Comparison of ENCODE assay signal across 23 cellular contexts in the genomic region with DNA sequence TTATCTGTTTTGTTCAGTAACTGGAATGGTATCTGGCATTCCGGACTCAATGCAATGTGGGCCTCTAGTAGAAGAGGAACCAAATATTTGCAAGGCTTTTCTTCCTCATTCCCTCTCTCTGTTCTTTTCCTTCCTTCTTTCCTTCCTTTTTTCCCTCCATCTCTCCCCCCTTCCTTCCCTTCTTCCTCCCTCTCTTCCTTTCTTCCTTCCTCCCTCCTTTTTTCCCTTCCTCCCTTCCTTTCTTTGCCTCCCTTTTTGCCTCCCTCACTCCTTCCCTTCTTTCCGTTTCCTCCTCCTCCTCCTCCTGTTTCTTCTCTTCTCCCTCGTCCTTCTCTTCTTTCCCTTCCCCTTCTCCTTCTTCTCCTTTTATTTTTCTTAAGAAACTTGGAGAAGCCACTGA.
DNase-seq lines count a peak whose midpoint lies in the region; ATAC-seq, FAIRE-seq and TF ChIP-seq lines count a peak whose summit lies in the region.
"Had no signal": no experiment of that assay in that cellular context is flagged by ENCODE, and none has a peak within 500 bp of the region (broad histone marks: within the 10 kb centered on the region; RNA-seq: fewer than 3 reads in every experiment).

No MANE protein-coding gene starts in this region.

- H3K9me3 ChIP-seq in HEK293 (ENCODE audit: control insufficient read depth, insufficient read depth, low read depth, low read length) (no peaks in the 10 kb centered on the region), Loucy (ENCODE audit: insufficient read depth, low read depth, low read length) (no peaks in the 10 kb centered on the region), K562 (replicated peaks; ENCODE audit: control insufficient read depth, insufficient read depth, low read depth, low read length) (no peaks in the 10 kb centered on the region), adrenal gland (replicated peaks in 1 of 3) (no peaks in the 10 kb centered on the region), Karpas-422 (ENCODE audit: low read length) (no peaks in the 10 kb centered on the region)
- no peaks in the 10 kb centered on the region for H3K9me3 ChIP-seq in naive thymus-derived CD4-positive, alpha-beta T cell (ENCODE audit: control insufficient read depth in 2 of 3, low read length in 3 of 3)
- H3K9me3 ChIP-seq: A549; BLaER1 treated with 17β-estradiol and CSF1 and Interleukin-3, amounts not matched to agents 10 nM and 100 nM; Caco-2 had no signal

- H3K9me3 Mint-ChIP-seq in neural crest cell, result no peaks in the 10 kb centered on the region
- H3K9me3 Mint-ChIP-seq in naive thymus-derived CD4-positive, alpha-beta T cell, result peaks cover 0 to 2% (median 0%) of the 10 kb centered on the region in 11 donors
- H3K9me3 Mint-ChIP-seq: CD4-positive, alpha-beta T cell; CD8-positive, alpha-beta T cell had no signal

- BruUV-seq in K562 (replicated peaks; lab: Mats Ljungman, UMichigan), result no TSS peak

- in situ Hi-C loops in K562 (cut with MboI), result no loop called here

- H2AFZ ChIP-seq in Loucy (ENCODE audit: low read length) (0 out of 2 replicates have a peak overlapping the region, but pooled peaks have one; percentile 7), K562 (ENCODE audit: low read depth, low read length) (0 out of 2 replicates have a peak overlapping the region, but pooled peaks have one; percentile 34), Karpas-422 (ENCODE audit: low read length) (no peak overlapping the region)

- TF ChIP-seq POLR2A in K562 (conservative IDR thresholded peaks at IDR 0.05) (no peak), adrenal gland (IDR thresholded peaks at IDR 0.05) (no peak)

- intact Hi-C loops in K562 (cut with micrococcal nuclease) (no loop called here), adrenal gland (cut with DNase I) (no loop called here)
- intact Hi-C loops in naive thymus-derived CD4-positive, alpha-beta T cell (cut with micrococcal nuclease), result no loop called here

- H3K79me2 ChIP-seq in Loucy (ENCODE audit: insufficient read depth, low read length) (no peaks in the 10 kb centered on the region), K562 (ENCODE audit: control insufficient read depth, insufficient read depth, low read length) (no peaks in the 10 kb centered on the region), Karpas-422 (ENCODE audit: low read length) (no peaks in the 10 kb centered on the region)

- FAIRE-seq in K562 (lab: Jason Lieb, UNC), result no peak
- FAIRE-seq: A549, D721Med, G401.6, GM12891, GM19239 had no signal

- H3K4me2 ChIP-seq in Loucy (ENCODE audit: low read depth, low read length, poor library complexity, severe bottlenecking) (no peak overlapping the region), K562 (ENCODE audit: insufficient read depth, low read length) (no peak overlapping the region), Karpas-422 (ENCODE audit: low read depth, low read length, poor library complexity, severe bottlenecking) (no peak overlapping the region)
- H3K4me2 ChIP-seq: A549; BLaER1 treated with 17β-estradiol and CSF1 and Interleukin-3, amounts not matched to agents 10 nM and 100 nM had no signal

- H3K27me3 ChIP-seq in Loucy (ENCODE audit: insufficient read depth, low read length, poor library complexity, severe bottlenecking) (no peaks in the 10 kb centered on the region), K562 (ENCODE audit: control insufficient read depth in 2 of 2, insufficient read depth in 2 of 2, low read length in 2 of 2) (no peaks in the 10 kb centered on the region), adrenal gland (no peaks in the 10 kb centered on the region), Karpas-422 (ENCODE audit: low read length) (no peaks in the 10 kb centered on the region)
- no peaks in the 10 kb centered on the region for H3K27me3 ChIP-seq in naive thymus-derived CD4-positive, alpha-beta T cell (ENCODE audit: control insufficient read depth in 2 of 2, insufficient read depth in 2 of 2, low read length in 2 of 2)
- H3K27me3 ChIP-seq: BLaER1 treated with 17β-estradiol and CSF1 and Interleukin-3, amounts not matched to agents 10 nM and 100 nM had no signal

- no peak for TF ChIP-seq CTCF in HEK293 (tag by site-specific recombination; IDR thresholded peaks at IDR 0.05)
- TF ChIP-seq CTCF in Loucy (conservative IDR thresholded peaks at IDR 0.05; ENCODE audit: low read length), result no peak
- TF ChIP-seq CTCF in K562 (IDR thresholded peaks at IDR 0.05 in 2 of 3, conservative IDR thresholded peaks at IDR 0.05 in 1 of 3; ENCODE audit: insufficient read depth in 2 of 3, low read depth in 1 of 3, low read length in 3 of 3), result no peak
- no peak for TF ChIP-seq CTCF in neural crest cell (conservative IDR thresholded peaks at IDR 0.05)
- no peak for TF ChIP-seq CTCF in adrenal gland (IDR thresholded peaks at IDR 0.05)

- no peaks in the 10 kb centered on the region for H3F3A ChIP-seq in Loucy (ENCODE audit: low read depth)

- POLR2A ChIA-PET in HEK293 (lab: Yijun Ruan, JAX), result no interaction called here
- POLR2A ChIA-PET in K562 (lab: Yijun Ruan, JAX), result interaction anchor here (1.0 kb wide), 1 partner anchor 9 kb away, joined by 3 read pairs; no protein-coding TSS in a partner anchor
- POLR2A ChIA-PET in naive thymus-derived CD4-positive, alpha-beta T cell (lab: Charles Lee), result interaction anchor here (0.7 kb wide), 1 partner anchor 63 kb away, joined by 3 read pairs; no protein-coding TSS in a partner anchor

- H3K4me3 ChIP-seq in HEK293 (ENCODE audit: low read depth, low read length) (no peak overlapping the region), Loucy (ENCODE audit: low read length, poor library complexity, severe bottlenecking) (no peak overlapping the region), K562 (no peak overlapping the region), adrenal gland (no peak overlapping the region), Karpas-422 (ENCODE audit: low read length) (no peak overlapping the region)
- H3K4me3 ChIP-seq in naive thymus-derived CD4-positive, alpha-beta T cell (ENCODE audit: low read length), result no peak overlapping the region
- H3K4me3 ChIP-seq: A549; BLaER1 treated with 17β-estradiol and CSF1 and Interleukin-3, amounts not matched to agents 10 nM and 100 nM had no signal

- H3K27ac ChIP-seq in HEK293 (ENCODE audit: extremely low read depth, low read depth, low read length) (no peak overlapping the region), K562 (ENCODE audit: extremely low read depth, low read depth, low read length) (no peak overlapping the region), adrenal gland (no peak overlapping the region), Karpas-422 (ENCODE audit: low read length) (no peak overlapping the region)
- no peak overlapping the region for H3K27ac ChIP-seq in naive thymus-derived CD4-positive, alpha-beta T cell (ENCODE audit: low read depth, low read length)
- H3K27ac ChIP-seq: 22Rv1; A549; BLaER1 treated with 17β-estradiol and CSF1 and Interleukin-3, amounts not matched to agents 10 nM and 100 nM; C4-2B had no signal

- peak overlapping the region; percentile 25 for H3K4me3 Mint-ChIP-seq in neural crest cell
- no peak overlapping the region for H3K4me3 Mint-ChIP-seq in naive thymus-derived CD4-positive, alpha-beta T cell
- H3K4me3 Mint-ChIP-seq: B cell; CD4-positive, alpha-beta T cell; CD8-positive, alpha-beta T cell had no signal

- no peak for TF ChIP-seq EP300 in K562 (IDR thresholded peaks at IDR 0.05; ENCODE audit: low read length)

- H4K20me1 ChIP-seq in Loucy (ENCODE audit: insufficient read depth, low read length, poor library complexity, severe bottlenecking), result no peaks in the 10 kb centered on the region
- H4K20me1 ChIP-seq in K562 (replicated peaks; ENCODE audit: control insufficient read depth, insufficient read depth, low read length), result no peaks in the 10 kb centered on the region
- no peaks in the 10 kb centered on the region for H4K20me1 ChIP-seq in Karpas-422 (ENCODE audit: insufficient read depth, low read depth, low read length)
- H4K20me1 ChIP-seq: BLaER1 treated with 17β-estradiol and CSF1 and Interleukin-3, amounts not matched to agents 10 nM and 100 nM had no signal

- no peaks in the 10 kb centered on the region for H3K9me1 ChIP-seq in K562 (ENCODE audit: control insufficient read depth, insufficient read depth, low read length)

- H3K36me3 ChIP-seq in HEK293 (ENCODE audit: control insufficient read depth in 2 of 2, insufficient read depth in 1 of 2, low read length in 2 of 2) (no peaks in the 10 kb centered on the region), Loucy (ENCODE audit: insufficient read depth, low read length) (no peaks in the 10 kb centered on the region), K562 (ENCODE audit: control insufficient read depth, insufficient read depth, low read length) (no peaks in the 10 kb centered on the region), adrenal gland (replicated peaks in 1 of 2) (no peaks in the 10 kb centered on the region), Karpas-422 (ENCODE audit: insufficient read depth, low read length) (no peaks in the 10 kb centered on the region)
- no peaks in the 10 kb centered on the region for H3K36me3 ChIP-seq in naive thymus-derived CD4-positive, alpha-beta T cell (ENCODE audit: control insufficient read depth in 2 of 3, insufficient read depth in 3 of 3, low read length in 3 of 3)
- H3K36me3 ChIP-seq: BLaER1 treated with 17β-estradiol and CSF1 and Interleukin-3, amounts not matched to agents 10 nM and 100 nM had no signal

- no peak overlapping the region for H3K9ac ChIP-seq in Loucy (ENCODE audit: low read depth, low read length, poor library complexity, severe bottlenecking)
- no peak overlapping the region for H3K9ac ChIP-seq in K562 (ENCODE audit: insufficient read depth in 1 of 2, low read depth in 2 of 2, low read length in 2 of 2)
- H3K9ac ChIP-seq in Karpas-422 (ENCODE audit: low read length), result no peak overlapping the region
- H3K9ac ChIP-seq: BLaER1 treated with 17β-estradiol and CSF1 and Interleukin-3, amounts not matched to agents 10 nM and 100 nM had no signal

- no peak for DNase-seq in K562 (ENCODE audit: extremely low read depth in 1 of 4, low spot score in 3 of 4)
- DNase-seq in neural crest cell (ENCODE audit: low read depth, low spot score), result no peak
- DNase-seq in naive thymus-derived CD4-positive, alpha-beta T cell, result no peak
- no peak for DNase-seq in adrenal gland
- no peak for DNase-seq in Karpas-422
- DNase-seq: AML-193; Caco-2; Calu3; CD4-positive, alpha-beta T cell; CD8-positive, alpha-beta T cell; DMS79 treated with DMSO at 0.1 percent for 48 hours; GF-D8 had no signal

- H3K36me3 Mint-ChIP-seq in neural crest cell (ENCODE audit: low read depth), result no peaks in the 10 kb centered on the region
- no peaks in the 10 kb centered on the region for H3K36me3 Mint-ChIP-seq in naive thymus-derived CD4-positive, alpha-beta T cell
- H3K36me3 Mint-ChIP-seq: CD8-positive, alpha-beta T cell had no signal

- CTCF ChIA-PET in HEK293 (lab: Yijun Ruan, JAX), result no interaction called here
- CTCF ChIA-PET in K562 (lab: Yijun Ruan, JAX; ENCODE audit: low intra/inter-chr PET ratio), result no interaction called here
- CTCF ChIA-PET in naive thymus-derived CD4-positive, alpha-beta T cell (lab: Charles Lee), result interaction anchor here (0.7 kb wide), 1 partner anchor 19 kb away, joined by 3 read pairs; no protein-coding TSS in a partner anchor

- no peaks in the 10 kb centered on the region for H3K27me3 Mint-ChIP-seq in neural crest cell (ENCODE audit: low read depth)
- peaks cover 0 to 3% (median 0%) of the 10 kb centered on the region in 5 donors for H3K27me3 Mint-ChIP-seq in naive thymus-derived CD4-positive, alpha-beta T cell
- H3K27me3 Mint-ChIP-seq: B cell; CD4-positive, alpha-beta T cell had no signal

- no peak for TF ChIP-seq RAD21 in K562 (CRISPR knock-in tag; conservative IDR thresholded peaks at IDR 0.05 in 1 of 2, IDR thresholded peaks at IDR 0.05 in 1 of 2)

- H3K4me1 ChIP-seq in HEK293 (ENCODE audit: control insufficient read depth, insufficient read depth, low read length) (no peaks in the 10 kb centered on the region), Loucy (ENCODE audit: insufficient read depth, low read length, poor library complexity, severe bottlenecking) (peaks cover 6% of the 10 kb centered on the region), K562 (replicated peaks in 1 of 2; ENCODE audit: control insufficient read depth in 2 of 2, insufficient read depth in 2 of 2, low read length in 2 of 2) (no peaks in the 10 kb centered on the region), adrenal gland (replicated peaks in 1 of 2) (no peaks in the 10 kb centered on the region), Karpas-422 (ENCODE audit: low read length) (no peaks in the 10 kb centered on the region)
- no peaks in the 10 kb centered on the region for H3K4me1 ChIP-seq in naive thymus-derived CD4-positive, alpha-beta T cell (ENCODE audit: control insufficient read depth in 2 of 2, insufficient read depth in 2 of 2, low read length in 2 of 2)
- H3K4me1 ChIP-seq: A549; BLaER1 treated with 17β-estradiol and CSF1 and Interleukin-3, amounts not matched to agents 10 nM and 100 nM; Caco-2 had no signal

- 10% methylated on average over 3 of the region's 3 CpGs for WGBS in K562 (ENCODE audit: insufficient coverage, low coverage, missing lambda C conversion rate)
- 59 to 77% (median 63%) methylated on average over 3 of the region's 3 CpGs for WGBS in adrenal gland, 4 donors

- H3K27ac Mint-ChIP-seq in neural crest cell (ENCODE audit: unreplicated experiment), result no peak overlapping the region
- no peak overlapping the region for H3K27ac Mint-ChIP-seq in naive thymus-derived CD4-positive, alpha-beta T cell
- H3K27ac Mint-ChIP-seq: B cell; CD4-positive, alpha-beta T cell; CD8-positive, alpha-beta T cell had no signal

- peaks cover 6% of the 10 kb centered on the region for H3K4me1 Mint-ChIP-seq in neural crest cell
- peaks cover 0 to 35% (median 17%) of the 10 kb centered on the region in 7 donors for H3K4me1 Mint-ChIP-seq in naive thymus-derived CD4-positive, alpha-beta T cell
- H3K4me1 Mint-ChIP-seq: B cell had no signal

- H3K9me2 ChIP-seq in Loucy (replicated peaks; ENCODE audit: low read depth, low read length), result no peaks in the 10 kb centered on the region
- no peaks in the 10 kb centered on the region for H3K9me2 ChIP-seq in Karpas-422 (replicated peaks; ENCODE audit: insufficient read depth, low read length)

- ATAC-seq in K562, result no peak
- ATAC-seq in naive thymus-derived CD4-positive, alpha-beta T cell, result no peak
- ATAC-seq: A549; CD8-positive, alpha-beta T cell had no signal

Comparison
In these comparisons a context has a peak if more than half of its experiments do, and no peak if none do; other contexts are left out.
1. Of the 44 proteins assayed by ChIP-seq in both K562 and HEK293: peak only in K562: ZBTB26; only in HEK293: none; in both: none; in neither: 43.